ENCODE assay signal across 2 cellular contexts in the genomic region with DNA sequence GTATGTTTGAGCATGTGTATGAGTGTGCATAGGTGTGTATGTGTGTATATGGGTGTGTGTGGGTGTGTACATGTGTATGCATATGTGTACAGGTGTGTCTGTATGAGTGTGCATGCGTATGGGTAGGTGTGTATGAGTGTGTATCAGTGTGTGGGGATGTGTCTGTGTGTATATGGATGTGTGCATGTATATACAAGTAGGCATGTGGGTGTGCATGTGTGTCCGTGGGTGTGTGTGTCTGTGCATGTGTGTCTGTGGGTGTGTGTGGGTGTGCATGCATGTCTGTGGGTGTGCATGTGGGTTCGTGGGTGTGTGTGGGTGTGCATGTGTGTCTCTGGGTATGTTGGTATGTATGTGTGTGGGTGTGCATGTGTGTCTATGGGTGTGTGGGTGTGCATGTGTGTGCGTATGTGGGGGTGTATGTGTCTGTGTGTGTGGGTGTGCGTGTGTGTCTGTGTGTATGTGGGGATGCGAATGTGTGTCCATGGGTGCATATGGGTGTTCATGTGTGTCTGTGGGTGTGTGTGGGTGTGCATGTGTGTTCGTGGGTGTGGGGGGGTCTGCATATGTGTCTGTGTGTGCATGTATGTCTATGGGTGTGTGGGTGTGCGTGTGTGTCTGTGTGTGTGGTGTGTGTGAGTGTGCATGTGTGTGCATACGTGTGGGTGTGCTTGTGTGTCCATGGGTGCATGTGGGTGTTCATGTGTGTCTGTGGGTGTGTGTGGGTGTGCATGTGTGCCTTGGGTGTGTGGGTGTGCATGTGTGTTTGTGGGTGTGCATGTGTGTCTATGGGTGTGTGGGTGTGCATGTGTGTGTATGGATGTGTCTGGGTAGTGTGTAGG.
TF ChIP-seq lines count a peak whose summit lies in the region.

No MANE protein-coding gene starts in this region.

TF ChIP-seq in HepG2, 621 proteins besides CTCF, POLR2A, EP300 and RAD21:
- TF ChIP-seq ZNF224 (CRISPR knock-in tag; IDR thresholded peaks at IDR 0.05) (no peak), ZNF550 (CRISPR knock-in tag; IDR thresholded peaks at IDR 0.05; ENCODE audit: borderline replicate concordance) (no peak), ONECUT2 (CRISPR knock-in tag; IDR thresholded peaks at IDR 0.05) (no peak)
- TF ChIP-seq, protein P1, sequence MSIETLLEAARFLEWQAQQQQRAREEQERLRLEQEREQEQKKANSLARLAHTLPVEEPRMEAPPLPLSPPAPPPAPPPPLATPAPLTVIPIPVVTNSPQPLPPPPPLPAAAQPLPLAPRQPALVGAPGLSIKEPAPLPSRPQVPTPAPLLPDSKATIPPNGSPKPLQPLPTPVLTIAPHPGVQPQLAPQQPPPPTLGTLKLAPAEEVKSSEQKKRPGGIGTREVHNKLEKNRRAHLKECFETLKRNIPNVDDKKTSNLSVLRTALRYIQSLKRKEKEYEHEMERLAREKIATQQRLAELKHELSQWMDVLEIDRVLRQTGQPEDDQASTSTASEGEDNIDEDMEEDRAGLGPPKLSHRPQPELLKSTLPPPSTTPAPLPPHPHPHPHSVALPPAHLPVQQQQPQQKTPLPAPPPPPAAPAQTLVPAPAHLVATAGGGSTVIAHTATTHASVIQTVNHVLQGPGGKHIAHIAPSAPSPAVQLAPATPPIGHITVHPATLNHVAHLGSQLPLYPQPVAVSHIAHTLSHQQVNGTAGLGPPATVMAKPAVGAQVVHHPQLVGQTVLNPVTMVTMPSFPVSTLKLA (IDR thresholded peaks at IDR 0.05), result peak; percentile 88
- TF ChIP-seq, protein P2, sequence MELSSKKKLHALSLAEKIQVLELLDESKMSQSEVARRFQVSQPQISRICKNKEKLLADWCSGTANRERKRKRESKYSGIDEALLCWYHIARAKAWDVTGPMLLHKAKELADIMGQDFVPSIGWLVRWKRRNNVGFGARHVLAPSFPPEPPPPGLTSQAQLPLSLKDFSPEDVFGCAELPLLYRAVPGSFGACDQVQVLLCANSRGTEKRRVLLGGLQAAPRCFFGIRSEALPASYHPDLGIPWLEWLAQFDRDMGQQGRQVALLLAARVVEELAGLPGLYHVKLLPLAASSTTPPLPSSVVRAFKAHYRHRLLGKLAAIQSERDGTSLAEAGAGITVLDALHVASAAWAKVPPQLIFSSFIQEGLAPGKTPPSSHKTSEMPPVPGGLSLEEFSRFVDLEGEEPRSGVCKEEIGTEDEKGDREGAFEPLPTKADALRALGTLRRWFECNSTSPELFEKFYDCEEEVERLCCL (CRISPR knock-in tag; IDR thresholded peaks at IDR 0.05; ENCODE audit: borderline replicate concordance), result no peak

TF ChIP-seq in K562, 482 proteins besides CTCF, POLR2A, EP300 and RAD21:
- TF ChIP-seq, protein P3, sequence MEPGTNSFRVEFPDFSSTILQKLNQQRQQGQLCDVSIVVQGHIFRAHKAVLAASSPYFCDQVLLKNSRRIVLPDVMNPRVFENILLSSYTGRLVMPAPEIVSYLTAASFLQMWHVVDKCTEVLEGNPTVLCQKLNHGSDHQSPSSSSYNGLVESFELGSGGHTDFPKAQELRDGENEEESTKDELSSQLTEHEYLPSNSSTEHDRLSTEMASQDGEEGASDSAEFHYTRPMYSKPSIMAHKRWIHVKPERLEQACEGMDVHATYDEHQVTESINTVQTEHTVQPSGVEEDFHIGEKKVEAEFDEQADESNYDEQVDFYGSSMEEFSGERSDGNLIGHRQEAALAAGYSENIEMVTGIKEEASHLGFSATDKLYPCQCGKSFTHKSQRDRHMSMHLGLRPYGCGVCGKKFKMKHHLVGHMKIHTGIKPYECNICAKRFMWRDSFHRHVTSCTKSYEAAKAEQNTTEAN (CRISPR knock-in tag; IDR thresholded peaks at IDR 0.05), result peak; percentile 50; the same call in 1 of the 2 replicates
- TF ChIP-seq, protein P4, sequence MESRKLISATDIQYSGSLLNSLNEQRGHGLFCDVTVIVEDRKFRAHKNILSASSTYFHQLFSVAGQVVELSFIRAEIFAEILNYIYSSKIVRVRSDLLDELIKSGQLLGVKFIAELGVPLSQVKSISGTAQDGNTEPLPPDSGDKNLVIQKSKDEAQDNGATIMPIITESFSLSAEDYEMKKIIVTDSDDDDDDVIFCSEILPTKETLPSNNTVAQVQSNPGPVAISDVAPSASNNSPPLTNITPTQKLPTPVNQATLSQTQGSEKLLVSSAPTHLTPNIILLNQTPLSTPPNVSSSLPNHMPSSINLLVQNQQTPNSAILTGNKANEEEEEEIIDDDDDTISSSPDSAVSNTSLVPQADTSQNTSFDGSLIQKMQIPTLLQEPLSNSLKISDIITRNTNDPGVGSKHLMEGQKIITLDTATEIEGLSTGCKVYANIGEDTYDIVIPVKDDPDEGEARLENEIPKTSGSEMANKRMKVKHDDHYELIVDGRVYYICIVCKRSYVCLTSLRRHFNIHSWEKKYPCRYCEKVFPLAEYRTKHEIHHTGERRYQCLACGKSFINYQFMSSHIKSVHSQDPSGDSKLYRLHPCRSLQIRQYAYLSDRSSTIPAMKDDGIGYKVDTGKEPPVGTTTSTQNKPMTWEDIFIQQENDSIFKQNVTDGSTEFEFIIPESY (CRISPR knock-in tag; IDR thresholded peaks at IDR 0.05), result no peak
- peak; percentile 36; the same call in 1 of the 2 replicates for TF ChIP-seq EGR1 (conservative IDR thresholded peaks at IDR 0.05)
